ENCODE assay signal across 8 cellular contexts in genomic region chr14:64508215-64508776, GRCh38. TPM values are rescaled to one million over a fixed set of nuclear protein-coding genes. Genes with fewer than 3 reads are reported as not detected.
DNase-seq lines count a peak whose midpoint lies in the region; ATAC-seq and TF ChIP-seq lines count a peak whose summit lies in the region.

No MANE protein-coding gene starts in this region.

- no peak overlapping the region for H2AFZ ChIP-seq in Karpas-422 (ENCODE audit: low read length)

- peak overlapping the region; percentile 97 for H3K9ac ChIP-seq in Karpas-422 (ENCODE audit: low read length)

- TF ChIP-seq POLR2A in gastrocnemius medialis (IDR thresholded peaks at IDR 0.05), result no peak

- peaks cover 33% of the 10 kb centered on the region for H3K36me3 Mint-ChIP-seq in activated CD4-positive, alpha-beta T cell treated with anti-CD3 and anti-CD28 coated beads for 36 hours (ENCODE audit: low read depth)
- peaks cover 10 to 18% of the 10 kb centered on the region in 2 donors for H3K36me3 Mint-ChIP-seq in activated naive CD4-positive, alpha-beta T cell treated with anti-CD3 and anti-CD28 coated beads, Interleukin-2, amount 50 U/mL, for 72 hours

- in situ Hi-C loops in gastrocnemius medialis (cut with MboI; ENCODE audit: low sequenced_read_pairs in 4 of 4), result no loop called here

- ATAC-seq in activated CD4-positive, alpha-beta T cell treated with anti-CD3 and anti-CD28 coated beads for 36 hours, result no peak
- ATAC-seq in activated naive CD4-positive, alpha-beta T cell treated with anti-CD3 and anti-CD28 coated beads, Interleukin-2, amount 50 U/mL, for 72 hours, result no peak
- ATAC-seq in gastrocnemius medialis, result no peak
- no peak for ATAC-seq in GM21423 (IDR thresholded peaks at IDR 0.05; ENCODE audit: unreplicated experiment)
- ATAC-seq in HG02763 (IDR thresholded peaks at IDR 0.05; ENCODE audit: unreplicated experiment), result no peak
- ATAC-seq in sciatic nerve, result no peak

- peaks cover 3% of the 10 kb centered on the region for H4K20me1 ChIP-seq in Karpas-422 (ENCODE audit: insufficient read depth, low read depth, low read length)

- H3K36me3 ChIP-seq in Karpas-422 (ENCODE audit: insufficient read depth, low read length) (peaks cover 3% of the 10 kb centered on the region; the same call in 1 of the 2 replicates), gastrocnemius medialis (no peaks in the 10 kb centered on the region)

- TF ChIP-seq CTCF in gastrocnemius medialis (IDR thresholded peaks at IDR 0.05 in 4 of 5, conservative IDR thresholded peaks at IDR 0.05 in 1 of 5), result no peak

- peaks cover 65% of the 10 kb centered on the region for H3K4me1 ChIP-seq in Karpas-422 (ENCODE audit: low read length)
- H3K4me1 ChIP-seq in gastrocnemius medialis, result peaks cover 46 to 68% of the 10 kb centered on the region in 2 donors

- peaks cover 82% of the 10 kb centered on the region for H3K79me2 ChIP-seq in Karpas-422 (ENCODE audit: low read length)

- H3K4me2 ChIP-seq in Karpas-422 (ENCODE audit: low read depth, low read length, poor library complexity, severe bottlenecking), result peak overlapping the region; percentile 98

- H3K4me3 ChIP-seq in Karpas-422 (ENCODE audit: low read length), result peak overlapping the region; percentile 77
- H3K4me3 ChIP-seq in gastrocnemius medialis, result no peak overlapping the region

- H3K4me3 Mint-ChIP-seq in activated CD4-positive, alpha-beta T cell treated with anti-CD3 and anti-CD28 coated beads for 36 hours, result peak overlapping the region; percentile 98

- H3K27me3 Mint-ChIP-seq in activated CD4-positive, alpha-beta T cell treated with anti-CD3 and anti-CD28 coated beads for 36 hours, result no peaks in the 10 kb centered on the region

- POLR2A ChIA-PET in activated CD4-positive, alpha-beta T cell treated with anti-CD3 and anti-CD28 coated beads for 36 hours (lab: Charles Lee), result interaction anchor here (0.8 to 1.5 kb wide), 3 partner anchors 32 to 120 kb away, joined by 3 to 5 read pairs (median 4); partner anchors contain the start of genes HSPA2 and MTHFD1

- H3K4me1 Mint-ChIP-seq in activated CD4-positive, alpha-beta T cell treated with anti-CD3 and anti-CD28 coated beads for 36 hours, result peaks cover 62% of the 10 kb centered on the region

- H3K27me3 ChIP-seq in Karpas-422 (ENCODE audit: low read length), result no peaks in the 10 kb centered on the region
- H3K27me3 ChIP-seq in gastrocnemius medialis, result no peaks in the 10 kb centered on the region

- H3K27ac Mint-ChIP-seq in activated CD4-positive, alpha-beta T cell treated with anti-CD3 and anti-CD28 coated beads for 36 hours, result peak overlapping the region; percentile 95
- H3K27ac Mint-ChIP-seq in activated naive CD4-positive, alpha-beta T cell treated with anti-CD3 and anti-CD28 coated beads, Interleukin-2, amount 50 U/mL, for 72 hours, result peak overlapping the region; percentile 89 to 97

- no peaks in the 10 kb centered on the region for H3K9me3 ChIP-seq in Karpas-422 (ENCODE audit: low read length)
- no peaks in the 10 kb centered on the region for H3K9me3 ChIP-seq in gastrocnemius medialis

- intact Hi-C loops in activated CD4-positive, alpha-beta T cell treated with anti-CD3 and anti-CD28 coated beads for 36 hours (cut with DNase I, micrococcal nuclease), result loop anchor here (5.0 to 10.0 kb wide), 6 partner anchors 643 to 1033 kb away; partner anchors contain the start of genes FUT8 (in 1 of the 2), PPP2R5E (in 1 of the 2), SGPP1 (in 1 of the 2) and WDR89 (in 1 of the 2)
- intact Hi-C loops in gastrocnemius medialis (cut with DNase I; ENCODE audit: low total_unique reads), result loop anchor here (5.0 to 10.0 kb wide), 4 partner anchors 64 to 524 kb away; partner anchors contain the start of gene CHURC1
- intact Hi-C loops in sciatic nerve (cut with DNase I), result no loop called here

- H3K9me3 Mint-ChIP-seq in activated CD4-positive, alpha-beta T cell treated with anti-CD3 and anti-CD28 coated beads for 36 hours (ENCODE audit: low read depth), result no peaks in the 10 kb centered on the region
- H3K9me3 Mint-ChIP-seq in activated naive CD4-positive, alpha-beta T cell treated with anti-CD3 and anti-CD28 coated beads, Interleukin-2, amount 50 U/mL, for 72 hours, result no peaks in the 10 kb centered on the region

- H3K27ac ChIP-seq in Karpas-422 (ENCODE audit: low read length) (peak overlapping the region; percentile 96), gastrocnemius medialis (peak overlapping the region; percentile 97 to 99 (median 98))

- CTCF ChIA-PET in activated CD4-positive, alpha-beta T cell treated with anti-CD3 and anti-CD28 coated beads for 36 hours (lab: Charles Lee), result interaction anchor here (0.6 to 1.3 kb wide), 8 partner anchors 12 to 79 kb away, joined by 3 to 4 read pairs (median 3); partner anchors contain the start of gene HSPA2

- H3K9me2 ChIP-seq in Karpas-422 (replicated peaks; ENCODE audit: insufficient read depth, low read length), result no peaks in the 10 kb centered on the region

- no peak for DNase-seq in activated CD4-positive, alpha-beta T cell treated with anti-CD3 and anti-CD28 coated beads for 36 hours
- DNase-seq in activated CD4-positive, alpha-beta T cell treated with anti-CD3 and anti-CD28 coated beads, Interleukin-2, amount 50 U/mL, for 4 hours, result no peak
- DNase-seq in Karpas-422 (peak; percentile 70), gastrocnemius medialis (no peak), sciatic nerve (ENCODE audit: low spot score) (no peak)
- no peak for DNase-seq in activated naive CD4-positive, alpha-beta T cell treated with anti-CD3 and anti-CD28 coated beads, Interleukin-2, amount 50 U/mL, for 72 hours (ENCODE audit: low spot score in 2 of 2)

RNA-seq across cellular contexts. Expression of gene ZBTB1, which starts 3.7 kb away (rescaled TPM):
- 10 to 100 TPM; 41.4 to 45.0 TPM for total RNA-seq in activated CD4-positive, alpha-beta T cell treated with anti-CD3 and anti-CD28 coated beads for 36 hours
- total RNA-seq in Karpas-422 (2014; rRNA removed; shearing (Covaris generic); ENCODE audit: low replicate concordance), result 61.2 and 97.5 TPM in 2 replicates
- 10 to 100 TPM; 49.6 to 69.7 TPM for total RNA-seq in activated naive CD4-positive, alpha-beta T cell treated with anti-CD3 and anti-CD28 coated beads, Interleukin-2, amount 50 U/mL, for 72 hours
- total RNA-seq in gastrocnemius medialis (10 to 100 TPM; 36.9 to 49.2 (median 38.0) TPM), sciatic nerve (64.6 TPM)

RNA-seq across cellular contexts. Expression of gene ZBTB25, which starts 4.7 kb away (rescaled TPM):
- 10 to 100 TPM; 32.7 to 40.0 TPM for total RNA-seq in activated CD4-positive, alpha-beta T cell treated with anti-CD3 and anti-CD28 coated beads for 36 hours
- 19.6 and 26.3 TPM in 2 replicates for total RNA-seq in Karpas-422 (2014; rRNA removed; shearing (Covaris generic); ENCODE audit: low replicate concordance)
- total RNA-seq in activated naive CD4-positive, alpha-beta T cell treated with anti-CD3 and anti-CD28 coated beads, Interleukin-2, amount 50 U/mL, for 72 hours, result 10 to 100 TPM; 38.1 to 50.7 TPM
- total RNA-seq in gastrocnemius medialis, result 10 to 100 TPM in 2 of 4 donors, 1 to 10 TPM in 2; 6.9 to 13.7 (median 10.4) TPM
- total RNA-seq in sciatic nerve, result 26.2 TPM

RNA-seq across cellular contexts. Expression of gene HSPA2, which starts 32.2 kb away (rescaled TPM):
- 1 to 10 TPM; 3.2 to 4.1 TPM for total RNA-seq in activated CD4-positive, alpha-beta T cell treated with anti-CD3 and anti-CD28 coated beads for 36 hours
- 0.15 and 0.22 TPM in 2 replicates for total RNA-seq in Karpas-422 (2014; rRNA removed; shearing (Covaris generic); ENCODE audit: low replicate concordance)
- 1 to 10 TPM; 4.1 to 8.2 TPM for total RNA-seq in activated naive CD4-positive, alpha-beta T cell treated with anti-CD3 and anti-CD28 coated beads, Interleukin-2, amount 50 U/mL, for 72 hours
- total RNA-seq in gastrocnemius medialis (100 to 1,000 TPM in 2 of 4 donors, 10 to 100 TPM in 2; 69.6 to 113 (median 96.4) TPM), sciatic nerve (71.5 TPM)

RNA-seq across cellular contexts. Expression of gene PPP1R36, which starts 41.5 kb away (rescaled TPM):
- under 1 TPM in 1 of 2 experiments, not detected in 1; 0.14 TPM for total RNA-seq in activated CD4-positive, alpha-beta T cell treated with anti-CD3 and anti-CD28 coated beads for 36 hours
- total RNA-seq in Karpas-422 (2014; rRNA removed; shearing (Covaris generic); ENCODE audit: low replicate concordance), result 0.18 and 1.7 TPM in 2 replicates
- not detected for total RNA-seq in activated naive CD4-positive, alpha-beta T cell treated with anti-CD3 and anti-CD28 coated beads, Interleukin-2, amount 50 U/mL, for 72 hours
- total RNA-seq in gastrocnemius medialis, result 1 to 10 TPM in 1 of 4 donors, under 1 TPM in 2, not detected in 1; 0.31 to 2.4 (median 0.55) TPM
- 2.5 TPM for total RNA-seq in sciatic nerve

RNA-seq across cellular contexts. Expression of gene AKAP5, which starts 43.0 kb away (rescaled TPM):
- under 1 TPM; 0.39 to 0.43 TPM for total RNA-seq in activated CD4-positive, alpha-beta T cell treated with anti-CD3 and anti-CD28 coated beads for 36 hours
- 0.22 and 0.56 TPM in 2 replicates for total RNA-seq in Karpas-422 (2014; rRNA removed; shearing (Covaris generic); ENCODE audit: low replicate concordance)
- total RNA-seq in activated naive CD4-positive, alpha-beta T cell treated with anti-CD3 and anti-CD28 coated beads, Interleukin-2, amount 50 U/mL, for 72 hours, result 1 to 10 TPM; 1.4 to 1.8 TPM
- total RNA-seq in gastrocnemius medialis (under 1 TPM; 0.04 to 0.87 (median 0.42) TPM), sciatic nerve (0.36 TPM)
